16 cellular contexts compared by ENCODE assay signal in the genomic region with DNA sequence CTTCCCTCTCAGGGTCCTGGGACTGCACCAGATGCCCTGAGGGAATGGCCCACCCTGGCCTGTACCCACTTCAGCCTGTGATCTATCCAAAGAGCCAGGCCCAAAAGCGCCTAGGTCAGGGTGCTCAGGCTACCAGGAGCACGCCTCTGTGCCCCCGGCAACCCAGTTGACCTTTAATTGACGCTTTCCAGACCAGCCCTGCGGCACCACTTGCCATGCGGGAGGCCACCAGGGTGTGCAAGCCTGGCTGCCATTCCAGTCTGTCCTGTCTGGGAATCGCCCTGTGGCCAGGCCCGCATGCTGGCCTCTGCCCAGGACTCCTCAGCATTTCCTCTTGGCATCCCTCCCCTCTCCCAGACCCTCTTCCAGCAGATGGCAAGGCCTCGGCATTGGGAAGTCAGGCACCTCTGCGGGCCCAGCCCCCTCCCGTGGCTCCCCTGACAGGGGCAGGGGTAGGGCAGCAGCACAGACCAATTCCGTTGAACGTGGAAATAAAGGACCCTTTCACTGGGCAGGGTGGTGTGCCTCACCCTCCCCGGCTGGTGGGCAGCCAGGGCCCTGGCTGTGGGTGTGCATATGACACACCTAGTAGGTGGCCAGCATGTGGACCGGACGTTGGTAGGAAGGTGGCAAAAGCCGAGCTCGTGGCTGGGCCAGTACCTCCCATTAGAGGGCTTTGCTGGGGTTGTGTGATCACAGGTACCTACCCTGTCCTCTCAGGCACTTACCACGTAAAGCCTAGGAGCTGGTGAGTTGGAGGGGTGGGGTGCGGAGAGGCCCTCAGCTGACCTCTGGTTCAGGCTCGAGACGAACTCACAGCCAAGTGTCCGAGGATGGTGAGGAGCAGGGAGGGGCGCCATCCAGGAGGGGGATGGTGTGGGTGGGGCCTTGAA. TPM values are rescaled to one million over a fixed set of nuclear protein-coding genes. Genes with fewer than 3 reads are reported as not detected.
DNase-seq lines count a peak whose midpoint lies in the region; ATAC-seq and TF ChIP-seq lines count a peak whose summit lies in the region.
"Had no signal": no experiment of that assay in that cellular context is flagged by ENCODE, and none has a peak within 500 bp of the region (broad histone marks: within the 10 kb centered on the region; RNA-seq: fewer than 3 reads in every experiment).

No MANE protein-coding gene starts in this region.

- H3K4me3 ChIP-seq in Caco-2 (ENCODE audit: low read depth, low read length) (no peak overlapping the region), LNCaP clone FGC (ENCODE audit: low read depth, low read length) (no peak overlapping the region), neuronal stem cell (ENCODE audit: low read length in 2 of 2) (no peak overlapping the region)
- H3K4me3 ChIP-seq: A549 had no signal

- no peaks in the 10 kb centered on the region for H3K9me3 ChIP-seq in Caco-2
- no peaks in the 10 kb centered on the region for H3K9me3 ChIP-seq in neuronal stem cell (replicated peaks in 1 of 2; ENCODE audit: control insufficient read depth in 2 of 2, insufficient read depth in 1 of 2, low read depth in 1 of 2, low read length in 2 of 2)
- H3K9me3 ChIP-seq: A549, BE2C had no signal

- ATAC-seq in esophagus mucosa (peak; percentile 32), Right ventricle myocardium inferior (no peak)
- ATAC-seq: A549; CD8-positive, alpha-beta T cell had no signal

- no peak overlapping the region for H3K27ac Mint-ChIP-seq in Caco-2 (ENCODE audit: unreplicated experiment)
- H3K27ac Mint-ChIP-seq: CD14-positive monocyte; CD8-positive, alpha-beta T cell; HFFc6 had no signal

- no CpG with 5 or more reads among the region's 24 CpGs for WGBS in neuronal stem cell (ENCODE audit: extremely low coverage in 2 of 2, insufficient read length in 2 of 2, insufficient replicate concordance in 1 of 2), 2 donors

- no peak overlapping the region for H2BK5ac ChIP-seq in neuronal stem cell (ENCODE audit: low read length)

- TF ChIP-seq CTCF in Caco-2 (IDR thresholded peaks at IDR 0.05; ENCODE audit: insufficient read depth in 1 of 2, low read depth in 1 of 2, low read length in 1 of 2, severe bottlenecking in 1 of 2, unreplicated experiment in 1 of 2) (no peak), LNCaP clone FGC (IDR thresholded peaks at IDR 0.05; ENCODE audit: control insufficient read depth, extremely low read depth, insufficient read depth) (0 out of 2 replicates have a peak, but pooled peaks have one; percentile 3)

- CTCF ChIA-PET in Caco-2 (lab: Charles Lee) = interaction anchor here (0.6 kb wide), 1 partner anchor 235 kb away, joined by 3 read pairs; no protein-coding TSS in a partner anchor

- H3K4ac ChIP-seq in neuronal stem cell (ENCODE audit: low read length) = no peak overlapping the region

- peak overlapping the region; percentile 68 for H4K8ac ChIP-seq in neuronal stem cell (ENCODE audit: low read depth, low read length)

- peak overlapping the region; percentile 30 for H3K9ac ChIP-seq in neuronal stem cell (ENCODE audit: low read depth, low read length, poor library complexity)

- peak overlapping the region; percentile 87 for H2BK15ac ChIP-seq in neuronal stem cell (ENCODE audit: low read length)

- H3K4me1 ChIP-seq in Caco-2 = peaks cover 11% of the 10 kb centered on the region
- H3K4me1 ChIP-seq in neuronal stem cell (ENCODE audit: control insufficient read depth in 2 of 2, insufficient read depth in 1 of 2, low read depth in 1 of 2, low read length in 2 of 2) = peaks cover 7 to 8% of the 10 kb centered on the region in 2 donors
- H3K4me1 ChIP-seq: BE2C had no signal

- intact Hi-C loops in Caco-2 (cut with micrococcal nuclease; ENCODE audit: unreplicated experiment) = no loop called here
- intact Hi-C loops in Right ventricle myocardium inferior (cut with DNase I) = no loop called here

- H3K4me1 Mint-ChIP-seq in Caco-2 (ENCODE audit: low read depth, unreplicated experiment) = peaks cover 7% of the 10 kb centered on the region

- no peaks in the 10 kb centered on the region for H3K36me3 Mint-ChIP-seq in Caco-2 (ENCODE audit: insufficient read depth, unreplicated experiment)
- H3K36me3 Mint-ChIP-seq: CD8-positive, alpha-beta T cell had no signal

- H3K36me3 ChIP-seq in Caco-2 (ENCODE audit: control insufficient read depth, insufficient read depth, low read length) (no peaks in the 10 kb centered on the region), neuronal stem cell (replicated peaks in 1 of 2; ENCODE audit: control insufficient read depth in 2 of 2, insufficient read depth in 2 of 2, low read length in 2 of 2) (no peaks in the 10 kb centered on the region)
- H3K36me3 ChIP-seq: BE2C had no signal

- peak overlapping the region; percentile 61 for H2BK120ac ChIP-seq in neuronal stem cell (ENCODE audit: low read depth, low read length)

- peak overlapping the region; percentile 66 for H2BK12ac ChIP-seq in neuronal stem cell (ENCODE audit: low read length)

- H2AK5ac ChIP-seq in neuronal stem cell (ENCODE audit: low read depth, low read length) = peak overlapping the region; percentile 57

- no peaks in the 10 kb centered on the region for H3K27me3 Mint-ChIP-seq in Caco-2 (ENCODE audit: insufficient read depth, unreplicated experiment)

- H3K14ac ChIP-seq in neuronal stem cell (ENCODE audit: low read length) = no peak overlapping the region

- H3K9me3 Mint-ChIP-seq in Caco-2 (ENCODE audit: unreplicated experiment) = no peaks in the 10 kb centered on the region
- H3K9me3 Mint-ChIP-seq: CD8-positive, alpha-beta T cell; HFFc6 had no signal

- peak overlapping the region; percentile 85 for H4K91ac ChIP-seq in neuronal stem cell (ENCODE audit: low read depth, low read length, poor library complexity)

- peak overlapping the region; percentile 65 for H3K18ac ChIP-seq in neuronal stem cell (ENCODE audit: low read length)

- H3K4me2 ChIP-seq in neuronal stem cell (ENCODE audit: insufficient read depth, low read length, poor library complexity, severe bottlenecking) = no peak overlapping the region
- H3K4me2 ChIP-seq: A549 had no signal

- POLR2A ChIA-PET in Caco-2 (lab: Charles Lee) = no interaction called here

- BruUV-seq in Caco-2 (replicated peaks; lab: Mats Ljungman, UMichigan) = no TSS peak

- no peak overlapping the region for H3K27ac ChIP-seq in neuronal stem cell (replicated peaks; ENCODE audit: low read length)
- H3K27ac ChIP-seq: A549, HL-60 had no signal

- peak overlapping the region; percentile 27 for H3K4me3 Mint-ChIP-seq in Caco-2 (ENCODE audit: unreplicated experiment)
- H3K4me3 Mint-ChIP-seq: CD14-positive monocyte; CD8-positive, alpha-beta T cell; HFFc6 had no signal

- H2AFZ ChIP-seq in neuronal stem cell (ENCODE audit: low read length) = no peak overlapping the region

- no peaks in the 10 kb centered on the region for H3K79me1 ChIP-seq in neuronal stem cell (ENCODE audit: low read depth, low read length)

- peak overlapping the region; percentile 92 for H3K23ac ChIP-seq in neuronal stem cell (ENCODE audit: low read depth, low read length, poor library complexity)

- no peaks in the 10 kb centered on the region for H3K27me3 ChIP-seq in Caco-2 (replicated peaks; ENCODE audit: control insufficient read depth, insufficient read depth, low read length)
- H3K27me3 ChIP-seq in neuronal stem cell (ENCODE audit: control insufficient read depth in 3 of 3, insufficient read depth in 3 of 3, low read depth in 1 of 3, low read length in 3 of 3) = peaks cover 0 to 58% (median 0%) of the 10 kb centered on the region in 3 experiments

- DNase-seq in Caco-2 (peak in 1 of 2 experiments; percentile 63), LNCaP clone FGC (ENCODE audit: low read depth) (no peak), neuronal stem cell (ENCODE audit: low spot score) (no peak), SHP77 (lab: John Stamatoyannopoulos, UW) (no peak), NCI-H1092 treated with DMSO at 0.1 percent for 48 hours (lab: John Stamatoyannopoulos, UW) (no peak), Right ventricle myocardium inferior (ENCODE audit: missing footprints) (no peak)
- DNase-seq: BE2C; CD8-positive, alpha-beta T cell; DND-41; GF-D8; HCEC 1CT; HFFc6 had no signal

RNA-seq across cellular contexts. Expression of a gene that starts 3.5 kb away (rescaled TPM):
- total RNA-seq in Caco-2 (2022) = 20.8 and 23.3 TPM in 2 replicates
- total RNA-seq in esophagus mucosa = 63.3 TPM
- 90.6 TPM for polyA plus RNA-seq in neuronal stem cell (2013, experiment 1 of 2)
- polyA plus RNA-seq in neuronal stem cell (2013, experiment 2 of 2) = 91.1 TPM
- 22.2 TPM for total RNA-seq in Right ventricle myocardium inferior
- total RNA-seq: CD8-positive, alpha-beta T cell had no signal
- polyA plus RNA-seq: CD14-positive monocyte had no signal

RNA-seq across cellular contexts. Expression of a gene that starts 32.6 kb away (rescaled TPM):
- total RNA-seq in Caco-2 (2022) (52.3 and 52.9 TPM in 2 replicates), esophagus mucosa (40.5 TPM), Right ventricle myocardium inferior (20.8 TPM)
- 22.4 TPM for polyA plus RNA-seq in neuronal stem cell (2013, experiment 1 of 2)
- 21.0 TPM for polyA plus RNA-seq in neuronal stem cell (2013, experiment 2 of 2)
